In genomic region chr7:94888542-94888941, GRCh38 we compare ENCODE assay signal across 13 cellular contexts. TPM values are rescaled to one million over a fixed set of nuclear protein-coding genes. Genes with fewer than 3 reads are reported as not detected.
A peak's percentile ranks its signal among the peaks of the same experiment; 100 is the strongest.
DNase-seq lines count a peak whose midpoint lies in the region; ATAC-seq and TF ChIP-seq lines count a peak whose summit lies in the region.
"Had no signal": no experiment of that assay in that cellular context is flagged by ENCODE, and none has a peak within 500 bp of the region (broad histone marks: within the 10 kb centered on the region; RNA-seq: fewer than 3 reads in every experiment).

No MANE protein-coding gene starts in this region.

- H3K4me1 Mint-ChIP-seq in naive B cell = peaks cover 0 to 17% (median 4%) of the 10 kb centered on the region in 3 donors
- H3K4me1 Mint-ChIP-seq: activated naive CD4-positive, alpha-beta T cell treated with anti-CD3 and anti-CD28 coated beads, Interleukin-2, amount 50 U/mL, for 24 hours had no signal

- H3K9me3 Mint-ChIP-seq in naive B cell = peaks cover 0 to 3% (median 0%) of the 10 kb centered on the region in 7 donors
- H3K9me3 Mint-ChIP-seq: activated naive CD4-positive, alpha-beta T cell treated with anti-CD3 and anti-CD28 coated beads, Interleukin-2, amount 50 U/mL, for 24 hours had no signal

- TF ChIP-seq CTCF in epithelial cell of proximal tubule (conservative IDR thresholded peaks at IDR 0.05; ENCODE audit: low read depth, low read length) (peak; percentile 71), omental fat pad (IDR thresholded peaks at IDR 0.05) (no peak)

- ATAC-seq in naive B cell (ENCODE audit: low read depth in 2 of 2) (peak; percentile 45 to 58), omental fat pad (ENCODE audit: low FRiP score) (no peak)

- peak; percentile 21 for DNase-seq in ELR (ENCODE audit: low read depth)
- DNase-seq in NCI-H345 (lab: John Stamatoyannopoulos, UW) = peak; percentile 61
- DNase-seq in epithelial cell of proximal tubule (ENCODE audit: low read depth) = peak; percentile 68
- DNase-seq in naive B cell = no peak
- DNase-seq in superior temporal gyrus (ENCODE audit: extremely low spot score) = no peak
- DNase-seq in COLO668 (lab: John Stamatoyannopoulos, UW; ENCODE audit: unreplicated experiment) = no peak
- no peak for DNase-seq in omental fat pad (ENCODE audit: low spot score)
- DNase-seq in SHP77 (lab: John Stamatoyannopoulos, UW) = no peak
- DNase-seq: gastrocnemius medialis, NCI-H187, retina, WERI-Rb-1 had no signal

- peaks cover 8 to 12% (median 12%) of the 10 kb centered on the region in 3 donors for H3K27me3 Mint-ChIP-seq in naive B cell

- H3K36me3 Mint-ChIP-seq in naive B cell = no peaks in the 10 kb centered on the region
- H3K36me3 Mint-ChIP-seq: activated naive CD4-positive, alpha-beta T cell treated with anti-CD3 and anti-CD28 coated beads, Interleukin-2, amount 50 U/mL, for 24 hours had no signal

- H3K4me3 ChIP-seq in epithelial cell of proximal tubule (ENCODE audit: low read depth, low read length) = no peak overlapping the region
- H3K4me3 ChIP-seq: gastrocnemius medialis had no signal

- H3K27ac Mint-ChIP-seq in naive B cell = peak overlapping the region in 1 of 6 donors; percentile 54
- H3K27ac Mint-ChIP-seq: activated naive CD4-positive, alpha-beta T cell treated with anti-CD3 and anti-CD28 coated beads, Interleukin-2, amount 50 U/mL, for 24 hours had no signal

- no peak overlapping the region for H3K4me3 Mint-ChIP-seq in naive B cell
- H3K4me3 Mint-ChIP-seq: activated naive CD4-positive, alpha-beta T cell treated with anti-CD3 and anti-CD28 coated beads, Interleukin-2, amount 50 U/mL, for 24 hours had no signal

RNA-seq across cellular contexts. Expression of gene PPP1R9A, which starts 18.9 kb away (rescaled TPM):
- 11.7 and 14.1 TPM in 2 replicates for total RNA-seq in epithelial cell of proximal tubule
- polyA plus RNA-seq in naive B cell (ENCODE audit: low read depth in 6 of 6) = 1 to 10 TPM in 5 of 6 donors, under 1 TPM in 1; 0.63 to 2.2 (median 1.4) TPM
- 10 to 100 TPM in 2 of 4 donors, 1 to 10 TPM in 2; 5.5 to 16.5 (median 9.6) TPM for total RNA-seq in omental fat pad

Comparison
In these comparisons a context has a peak if more than half of its experiments do, and no peak if none do; other contexts are left out.
1. DNase-seq: peak in ELR (single experiment), NCI-H345 (single experiment) and epithelial cell of proximal tubule (single experiment); none in naive B cell (single experiment), superior temporal gyrus (single experiment), COLO668 (single experiment), omental fat pad (single experiment) and SHP77 (0 of 2).